10 cellular contexts compared by ENCODE assay signal in genomic region chr11:46948378-46949131, GRCh38. TPM values are rescaled to one million over a fixed set of nuclear protein-coding genes. Genes with fewer than 3 reads are reported as not detected.
DNase-seq lines count a peak whose midpoint lies in the region; ATAC-seq, FAIRE-seq and TF ChIP-seq lines count a peak whose summit lies in the region.
"Had no signal": no experiment of that assay in that cellular context is flagged by ENCODE, and none has a peak within 500 bp of the region (broad histone marks: within the 10 kb centered on the region; RNA-seq: fewer than 3 reads in every experiment).

No MANE protein-coding gene starts in this region.

- no peaks in the 10 kb centered on the region for H3K9me3 ChIP-seq in fibroblast of lung (ENCODE audit: control insufficient read depth, insufficient read depth, low read depth, low read length)
- H3K9me3 ChIP-seq: BLaER1 had no signal

- no peak for ATAC-seq in HG02798 (IDR thresholded peaks at IDR 0.05; ENCODE audit: poor library complexity, unreplicated experiment)
- no peak for ATAC-seq in HG02884 (IDR thresholded peaks at IDR 0.05; ENCODE audit: unreplicated experiment)
- ATAC-seq: activated naive CD8-positive, alpha-beta T cell treated with anti-CD3 and anti-CD28 coated beads, Interleukin-2, amount 50 U/mL, for 24 hours had no signal

- no peak overlapping the region for H2AFZ ChIP-seq in fibroblast of lung (ENCODE audit: low read length)

- no peaks in the 10 kb centered on the region for H4K20me1 ChIP-seq in fibroblast of lung (ENCODE audit: control insufficient read depth, extremely low read depth, insufficient read depth, low read length)
- H4K20me1 ChIP-seq: BLaER1 had no signal

- H3K27me3 ChIP-seq in fibroblast of lung (ENCODE audit: control insufficient read depth, insufficient read depth, low read length): no peaks in the 10 kb centered on the region
- H3K27me3 ChIP-seq: BLaER1 had no signal

- H3K79me2 ChIP-seq in fibroblast of lung (ENCODE audit: control insufficient read depth, insufficient read depth, low read length): no peaks in the 10 kb centered on the region

- H3K4me1 ChIP-seq in fibroblast of lung (ENCODE audit: control insufficient read depth, extremely low read depth, insufficient read depth, low read length): no peaks in the 10 kb centered on the region
- H3K4me1 ChIP-seq: BLaER1 had no signal

- no peak for TF ChIP-seq CTCF in fibroblast of lung (conservative IDR thresholded peaks at IDR 0.05 in 1 of 2, IDR thresholded peaks at IDR 0.05 in 1 of 2; ENCODE audit: low read depth in 1 of 2, low read length in 2 of 2)

- H3K9ac ChIP-seq in fibroblast of lung (ENCODE audit: insufficient read depth, low read length): no peak overlapping the region
- H3K9ac ChIP-seq: BLaER1 had no signal

- DNase-seq in NCI-H187 treated with DMSO at 0.1 percent for 48 hours (lab: John Stamatoyannopoulos, UW) (peak; percentile 31), NCI-H187 (lab: John Stamatoyannopoulos, UW) (no peak), RCC 7860 (ENCODE audit: low spot score) (peak; percentile 24), fibroblast of lung (ENCODE audit: low read depth in 2 of 2) (peak; percentile 71 to 93), stromal cell of bone marrow (ENCODE audit: low read depth) (peak; percentile 59), KG1 (lab: John Stamatoyannopoulos, UW) (no peak)
- DNase-seq: activated naive CD8-positive, alpha-beta T cell treated with anti-CD3 and anti-CD28 coated beads, Interleukin-2, amount 50 U/mL, for 24 hours had no signal

- no peak for FAIRE-seq in RCC 7860 (lab: Jason Lieb, UNC)

- no peak overlapping the region for H3K4me3 ChIP-seq in fibroblast of lung (replicated peaks in 1 of 4; ENCODE audit: control extremely low read depth in 1 of 4, insufficient read depth in 1 of 4, low read depth in 3 of 4, low read length in 4 of 4)
- H3K4me3 ChIP-seq: BLaER1 had no signal

- peaks cover 1% of the 10 kb centered on the region for H3K36me3 ChIP-seq in fibroblast of lung (ENCODE audit: control insufficient read depth, insufficient read depth, low read length)

- H3K27ac ChIP-seq in fibroblast of lung (ENCODE audit: insufficient read depth, low read length): no peak overlapping the region
- H3K27ac ChIP-seq: BLaER1 had no signal

- no peak overlapping the region for H3K4me2 ChIP-seq in fibroblast of lung (ENCODE audit: extremely low read depth, insufficient read depth, low read length)
- H3K4me2 ChIP-seq: BLaER1 had no signal

RNA-seq across cellular contexts. Expression of gene CSTPP1, which starts 12.0 kb away (rescaled TPM):
- 13.9 and 15.5 TPM in 2 replicates for total RNA-seq in fibroblast of lung
- polyA plus RNA-seq in fibroblast of lung: 34.1 TPM in 2 replicates
- 28.8 and 36.7 TPM in 2 replicates for polyA plus RNA-seq in fibroblast of lung (2012)
- polyA minus RNA-seq in fibroblast of lung (ENCODE audit: low replicate concordance): 34.8 and 41.2 TPM in 2 replicates

RNA-seq across cellular contexts. Expression of gene LRP4, which starts 30.2 kb away (rescaled TPM):
- total RNA-seq in fibroblast of lung: 1.3 TPM in 2 replicates
- 2.9 and 3.3 TPM in 2 replicates for polyA plus RNA-seq in fibroblast of lung
- polyA plus RNA-seq in fibroblast of lung (2012): 3.7 and 3.8 TPM in 2 replicates
- polyA minus RNA-seq in fibroblast of lung (ENCODE audit: low replicate concordance): 24.3 and 56.5 TPM in 2 replicates

Comparison
In these comparisons a context has a peak if more than half of its experiments do, and no peak if none do; other contexts are left out.
1. DNase-seq: peak in NCI-H187 treated with DMSO at 0.1 percent for 48 hours (single experiment), RCC 7860 (single experiment), fibroblast of lung (2 of 2) and stromal cell of bone marrow (single experiment); none in NCI-H187 (0 of 2) and KG1 (single experiment).